ENCODE assay signal across 9 cellular contexts in genomic region chr19:18879579-18880373, GRCh38. TPM values are rescaled to one million over a fixed set of nuclear protein-coding genes. Genes with fewer than 3 reads are reported as not detected.
DNase-seq lines count a peak whose midpoint lies in the region; ATAC-seq lines count a peak whose summit lies in the region.
"Had no signal": no experiment of that assay in that cellular context is flagged by ENCODE, and none has a peak within 500 bp of the region (broad histone marks: within the 10 kb centered on the region; RNA-seq: fewer than 3 reads in every experiment).

No MANE protein-coding gene starts in this region.

- H3K36me3 Mint-ChIP-seq in activated T-cell treated with anti-CD3 and anti-CD28 coated beads, Interleukin-2, amount 50 U/mL, for 72 hours (ENCODE audit: insufficient read depth in 2 of 2) = no peaks in the 10 kb centered on the region
- no peaks in the 10 kb centered on the region for H3K36me3 Mint-ChIP-seq in naive thymus-derived CD8-positive, alpha-beta T cell

- DNase-seq in NCI-H146 (lab: John Stamatoyannopoulos, UW) = peak; percentile 52
- no peak for DNase-seq in NCI-H146 treated with DMSO at 0.1 percent for 48 hours (lab: John Stamatoyannopoulos, UW; ENCODE audit: unreplicated experiment)
- DNase-seq in Karpas-422 = peak; percentile 95
- peak in 1 of 2 donors; percentile 31 for DNase-seq in activated T-cell treated with anti-CD3 and anti-CD28 coated beads, Interleukin-2, amount 50 U/mL, for 72 hours
- DNase-seq in naive thymus-derived CD8-positive, alpha-beta T cell = peak in 3 of 10 donors; percentile 19 to 29 (median 20)
- DNase-seq: heart right ventricle had no signal

- H3K9me3 ChIP-seq in Karpas-422 (ENCODE audit: low read length) = no peaks in the 10 kb centered on the region

- H3K4me1 ChIP-seq in Karpas-422 (ENCODE audit: low read length) = no peaks in the 10 kb centered on the region
- H3K4me1 ChIP-seq: heart right ventricle had no signal

- H3K27me3 ChIP-seq in Karpas-422 (ENCODE audit: low read length) = no peaks in the 10 kb centered on the region
- H3K27me3 ChIP-seq: heart right ventricle had no signal

- ATAC-seq in activated T-cell treated with anti-CD3 and anti-CD28 coated beads, Interleukin-2, amount 50 U/mL, for 72 hours (replicated peaks in 1 of 2) = peak; percentile 48 to 54
- peak; percentile 68 to 81 for ATAC-seq in naive thymus-derived CD8-positive, alpha-beta T cell
- no peak for ATAC-seq in HG02938 (IDR thresholded peaks at IDR 0.05; ENCODE audit: unreplicated experiment)
- ATAC-seq in HG03457 (IDR thresholded peaks at IDR 0.05; ENCODE audit: unreplicated experiment) = no peak
- no peak for ATAC-seq in GM18520 (IDR thresholded peaks at IDR 0.05; ENCODE audit: unreplicated experiment)

- H3K9ac ChIP-seq in Karpas-422 (ENCODE audit: low read length) = no peak overlapping the region

- POLR2A ChIA-PET in naive thymus-derived CD8-positive, alpha-beta T cell (lab: Charles Lee) = no interaction called here

- H4K20me1 ChIP-seq in Karpas-422 (ENCODE audit: insufficient read depth, low read depth, low read length) = no peaks in the 10 kb centered on the region

- no peak overlapping the region for H2AFZ ChIP-seq in Karpas-422 (ENCODE audit: low read length)

- no peak overlapping the region for H3K4me2 ChIP-seq in Karpas-422 (ENCODE audit: low read depth, low read length, poor library complexity, severe bottlenecking)

- H3K79me2 ChIP-seq in Karpas-422 (ENCODE audit: low read length) = no peaks in the 10 kb centered on the region

- H3K27me3 Mint-ChIP-seq in activated T-cell treated with anti-CD3 and anti-CD28 coated beads, Interleukin-2, amount 50 U/mL, for 72 hours (ENCODE audit: low read depth) = no peaks in the 10 kb centered on the region
- no peaks in the 10 kb centered on the region for H3K27me3 Mint-ChIP-seq in naive thymus-derived CD8-positive, alpha-beta T cell

- H3K9me2 ChIP-seq in Karpas-422 (replicated peaks; ENCODE audit: insufficient read depth, low read length) = no peaks in the 10 kb centered on the region

- no peak overlapping the region for H3K4me3 ChIP-seq in Karpas-422 (ENCODE audit: low read length)
- H3K4me3 ChIP-seq: heart right ventricle had no signal

- no peak overlapping the region for H3K27ac ChIP-seq in Karpas-422 (ENCODE audit: low read length)
- H3K27ac ChIP-seq: heart right ventricle had no signal

- 0 out of 2 replicates have a peak, but pooled peaks cover 4% of the 10 kb centered on the region for H3K36me3 ChIP-seq in Karpas-422 (ENCODE audit: insufficient read depth, low read length)

- H3K9me3 Mint-ChIP-seq in activated T-cell treated with anti-CD3 and anti-CD28 coated beads, Interleukin-2, amount 50 U/mL, for 72 hours = no peaks in the 10 kb centered on the region
- no peaks in the 10 kb centered on the region for H3K9me3 Mint-ChIP-seq in naive thymus-derived CD8-positive, alpha-beta T cell

- H3K27ac Mint-ChIP-seq in activated T-cell treated with anti-CD3 and anti-CD28 coated beads, Interleukin-2, amount 50 U/mL, for 72 hours = no peak overlapping the region
- peak overlapping the region in 1 of 10 donors; percentile 48 for H3K27ac Mint-ChIP-seq in naive thymus-derived CD8-positive, alpha-beta T cell

- H3K4me1 Mint-ChIP-seq in activated T-cell treated with anti-CD3 and anti-CD28 coated beads, Interleukin-2, amount 50 U/mL, for 72 hours (ENCODE audit: low read depth) = no peaks in the 10 kb centered on the region
- H3K4me1 Mint-ChIP-seq in naive thymus-derived CD8-positive, alpha-beta T cell = peaks cover 0 to 2% (median under 1%) of the 10 kb centered on the region in 4 donors

- H3K4me3 Mint-ChIP-seq in activated T-cell treated with anti-CD3 and anti-CD28 coated beads, Interleukin-2, amount 50 U/mL, for 72 hours = no peak overlapping the region
- H3K4me3 Mint-ChIP-seq in naive thymus-derived CD8-positive, alpha-beta T cell = no peak overlapping the region

RNA-seq across cellular contexts. Expression of gene CERS1, which starts 16.2 kb away (rescaled TPM):
- not detected in 2 replicates for total RNA-seq in Karpas-422 (2014; rRNA removed; shearing (Covaris generic); ENCODE audit: low replicate concordance)
- not detected for total RNA-seq in activated T-cell treated with anti-CD3 and anti-CD28 coated beads, Interleukin-2, amount 50 U/mL, for 72 hours
- not detected for total RNA-seq in naive thymus-derived CD8-positive, alpha-beta T cell
- not detected for polyA plus RNA-seq in naive thymus-derived CD8-positive, alpha-beta T cell

RNA-seq across cellular contexts. Expression of gene COPE, which starts 39.4 kb away (rescaled TPM):
- 145 and 153 TPM in 2 replicates for total RNA-seq in Karpas-422 (2014; rRNA removed; shearing (Covaris generic); ENCODE audit: low replicate concordance)
- 100 to 1,000 TPM; 191 to 222 TPM for total RNA-seq in activated T-cell treated with anti-CD3 and anti-CD28 coated beads, Interleukin-2, amount 50 U/mL, for 72 hours
- total RNA-seq in naive thymus-derived CD8-positive, alpha-beta T cell = 100 to 1,000 TPM; 145 to 149 TPM
- 100 to 1,000 TPM; 224 to 259 (median 235) TPM for polyA plus RNA-seq in naive thymus-derived CD8-positive, alpha-beta T cell

RNA-seq across cellular contexts. Expression of gene DDX49, which starts 39.7 kb away (rescaled TPM):
- 49.3 and 74.5 TPM in 2 replicates for total RNA-seq in Karpas-422 (2014; rRNA removed; shearing (Covaris generic); ENCODE audit: low replicate concordance)
- total RNA-seq in activated T-cell treated with anti-CD3 and anti-CD28 coated beads, Interleukin-2, amount 50 U/mL, for 72 hours = 10 to 100 TPM; 46.4 to 68.5 TPM
- total RNA-seq in naive thymus-derived CD8-positive, alpha-beta T cell = 10 to 100 TPM; 39.4 to 46.4 TPM
- 10 to 100 TPM; 21.7 to 37.5 (median 24.7) TPM for polyA plus RNA-seq in naive thymus-derived CD8-positive, alpha-beta T cell

RNA-seq across cellular contexts. Expression of gene UPF1, which starts 48.0 kb away (rescaled TPM):
- total RNA-seq in Karpas-422 (2014; rRNA removed; shearing (Covaris generic); ENCODE audit: low replicate concordance) = 30.6 and 85.5 TPM in 2 replicates
- total RNA-seq in activated T-cell treated with anti-CD3 and anti-CD28 coated beads, Interleukin-2, amount 50 U/mL, for 72 hours = 10 to 100 TPM; 69.8 to 82.5 TPM
- 100 to 1,000 TPM; 109 to 112 TPM for total RNA-seq in naive thymus-derived CD8-positive, alpha-beta T cell
- polyA plus RNA-seq in naive thymus-derived CD8-positive, alpha-beta T cell = 10 to 100 TPM in 1 of 3 donors, 1 to 10 TPM in 2; 7.5 to 28.4 (median 9.5) TPM

Comparison
In these comparisons a context has a peak if more than half of its experiments do, and no peak if none do; other contexts are left out.
1. ATAC-seq: peak in activated T-cell treated with anti-CD3 and anti-CD28 coated beads, Interleukin-2, amount 50 U/mL, for 72 hours (2 of 2) and naive thymus-derived CD8-positive, alpha-beta T cell (2 of 2); none in HG02938 (single experiment), HG03457 (single experiment) and GM18520 (single experiment).